In genomic region chr10:129865960-129866359, GRCh38 we compare ENCODE assay signal across 26 cellular contexts.
"Had no signal": no experiment of that assay in that cellular context is flagged by ENCODE, and none has a peak within 500 bp of the region (broad histone marks: within the 10 kb centered on the region; RNA-seq: fewer than 3 reads in every experiment).

No MANE protein-coding gene starts in this region.

- H3K79me2 ChIP-seq: parathyroid adenoma had no signal

- H3K4me2 ChIP-seq: smooth muscle cell had no signal

- H3K4me1 ChIP-seq: parathyroid adenoma, vagina had no signal

- H3K27me3 ChIP-seq: ovary, thyroid gland, tibial nerve, upper lobe of left lung, vagina had no signal

- H3K36me3 ChIP-seq: ovary, spleen, stomach, thoracic aorta, thyroid gland, upper lobe of left lung, vagina had no signal

- H2AFZ ChIP-seq: parathyroid adenoma had no signal

- H3K4me3 ChIP-seq: ovary, psoas muscle, skin epidermis, smooth muscle cell, spleen, stomach, thoracic aorta, thyroid gland, tibial nerve, upper lobe of left lung, vagina had no signal

- H3K9me3 ChIP-seq: ovary, psoas muscle, spleen, stomach, thoracic aorta, thyroid gland, tibial nerve, upper lobe of left lung, vagina had no signal

- H3K27ac ChIP-seq: ovary, parathyroid adenoma, psoas muscle, skin epidermis, spleen, stomach, thoracic aorta, thyroid gland, tibial nerve, upper lobe of left lung, vagina had no signal

- FAIRE-seq: urothelium cell line had no signal

- H3K9ac ChIP-seq: parathyroid adenoma had no signal

- DNase-seq: naive B cell; naive thymus-derived CD8-positive, alpha-beta T cell; occipital lobe; ovary; right cardiac atrium; spleen; stimulated activated CD4-positive, alpha-beta T cell treated with anti-CD3 and anti-CD28 coated beads, Interleukin-12 subunit alpha, Interleukin-12 subunit beta, amount 100 ng/mL, for 4 hours; stimulated activated CD4-positive, alpha-beta T cell treated with anti-CD3 and anti-CD28 coated beads, Interleukin-1b, Interleukin-23, amount 100 ng/mL, for 48 hours; stimulated activated CD4-positive, alpha-beta T cell treated with anti-CD3 and anti-CD28 coated beads, Interleukin-4, amount 100 ng/mL, for 1 hour; stimulated activated CD4-positive, alpha-beta T cell treated with anti-CD3 and anti-CD28 coated beads, Interleukin-4, amount 100 ng/mL, for 4 hours; stimulated activated CD8-positive, alpha-beta memory T cell treated with anti-CD3 and anti-CD28 coated beads, Interleukin-4, amount 100 ng/mL, for 48 hours; stimulated activated naive CD4-positive, alpha-beta T cell; stomach; thyroid gland; trophoblast cell; upper lobe of left lung had no signal

- ATAC-seq: naive thymus-derived CD8-positive, alpha-beta T cell; psoas muscle; sciatic nerve; stimulated activated memory B cell treated with anti-CD40 and anti-IgM and Interleukin-4, amounts not matched to agents 10 μg/mL and 1 μg/mL and 100 μg/mL, for 72 hours had no signal
